1 cellular context compared by ENCODE assay signal in the genomic region with DNA sequence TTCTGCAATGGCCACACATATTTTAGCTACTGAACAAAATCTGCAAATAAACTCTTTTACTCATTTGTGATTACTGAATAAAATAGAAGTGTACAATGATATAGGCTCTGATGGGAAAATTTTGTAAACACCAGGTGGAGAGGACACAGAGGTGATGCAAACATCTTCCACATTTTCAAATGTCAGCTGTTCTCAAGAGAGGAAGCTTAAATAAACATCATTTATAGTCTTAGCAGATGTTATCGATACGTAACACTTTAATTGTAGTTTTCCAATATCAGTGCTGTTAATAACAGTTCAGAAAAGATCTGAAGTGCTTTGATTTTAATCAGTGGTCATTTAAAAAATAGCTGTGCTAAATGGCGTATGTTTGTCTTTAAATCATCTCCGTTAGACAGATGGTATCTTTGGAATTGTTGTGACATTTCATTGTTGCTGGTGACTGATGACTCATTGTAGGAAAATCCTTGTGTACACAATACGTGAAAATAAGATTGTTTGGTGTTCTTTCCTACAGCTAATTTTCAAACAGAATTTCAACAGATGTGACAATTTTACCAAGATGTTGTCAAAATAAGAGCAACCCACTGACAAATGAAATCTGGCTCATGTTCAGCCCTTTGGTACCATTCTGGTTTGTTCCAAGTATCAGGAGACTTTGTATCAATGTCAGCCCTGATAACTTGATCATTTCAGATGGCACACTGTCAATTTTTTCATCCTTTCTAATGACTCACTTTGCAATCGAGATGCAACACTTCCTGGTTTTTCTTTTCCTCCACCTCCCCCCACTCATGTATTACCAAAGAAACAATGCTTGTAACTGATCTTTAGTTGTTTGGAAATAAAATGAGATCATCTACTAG.
TF ChIP-seq lines count a peak whose summit lies in the region.

No MANE protein-coding gene starts in this region.

TF ChIP-seq in A549, 52 proteins besides CTCF, POLR2A, EP300 and RAD21 (continued from another document):
- TF ChIP-seq HES2 (IDR thresholded peaks at IDR 0.05) (0 out of 2 replicates have a peak, but pooled peaks have one; percentile 18), KDM5A (IDR thresholded peaks at IDR 0.05) (no peak), JUNB (IDR thresholded peaks at IDR 0.05) (peak; percentile 76), EHF (CRISPR knock-in tag; IDR thresholded peaks at IDR 0.05) (no peak), MAZ (IDR thresholded peaks at IDR 0.05; ENCODE audit: borderline replicate concordance, low read depth, low read length) (no peak)
- TF ChIP-seq, protein P1, sequence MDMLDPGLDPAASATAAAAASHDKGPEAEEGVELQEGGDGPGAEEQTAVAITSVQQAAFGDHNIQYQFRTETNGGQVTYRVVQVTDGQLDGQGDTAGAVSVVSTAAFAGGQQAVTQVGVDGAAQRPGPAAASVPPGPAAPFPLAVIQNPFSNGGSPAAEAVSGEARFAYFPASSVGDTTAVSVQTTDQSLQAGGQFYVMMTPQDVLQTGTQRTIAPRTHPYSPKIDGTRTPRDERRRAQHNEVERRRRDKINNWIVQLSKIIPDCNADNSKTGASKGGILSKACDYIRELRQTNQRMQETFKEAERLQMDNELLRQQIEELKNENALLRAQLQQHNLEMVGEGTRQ (IDR thresholded peaks at IDR 0.05): no peak
